In the genomic region with DNA sequence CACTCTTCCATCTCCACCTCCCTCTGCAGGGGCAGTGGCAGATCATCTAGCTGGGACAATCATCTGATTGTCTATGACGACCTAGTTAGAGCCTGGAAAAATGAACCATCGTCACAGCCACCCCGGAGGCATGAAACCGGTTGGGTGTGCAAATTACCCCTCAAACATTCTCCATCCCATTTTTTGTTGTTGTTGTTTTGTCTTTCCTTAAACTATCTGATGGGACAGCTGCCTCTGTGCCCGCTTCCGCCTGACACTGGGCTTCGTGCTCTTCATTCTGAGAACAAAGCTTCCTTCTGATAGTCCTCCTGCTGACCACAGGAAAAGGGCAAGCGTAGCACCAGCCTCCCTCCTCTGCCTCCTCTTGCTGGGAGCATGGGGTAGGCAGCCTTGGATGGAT, we compare ENCODE assay signal across 12 cellular contexts. TPM values are rescaled to one million over a fixed set of nuclear protein-coding genes. Genes with fewer than 3 reads are reported as not detected.
DNase-seq lines count a peak whose midpoint lies in the region; ATAC-seq and TF ChIP-seq lines count a peak whose summit lies in the region.
"Had no signal": no experiment of that assay in that cellular context is flagged by ENCODE, and none has a peak within 500 bp of the region (broad histone marks: within the 10 kb centered on the region; RNA-seq: fewer than 3 reads in every experiment).

No MANE protein-coding gene starts in this region.

- no peaks in the 10 kb centered on the region for H3K27me3 ChIP-seq in ascending aorta
- no peaks in the 10 kb centered on the region for H3K27me3 ChIP-seq in esophagus squamous epithelium
- H3K27me3 ChIP-seq in osteoblast (ENCODE audit: insufficient read depth, low read length): no peaks in the 10 kb centered on the region
- H3K27me3 ChIP-seq in transverse colon: no peaks in the 10 kb centered on the region

- H3K36me3 ChIP-seq in ascending aorta (no peaks in the 10 kb centered on the region), esophagus squamous epithelium (no peaks in the 10 kb centered on the region), osteoblast (ENCODE audit: insufficient read depth, low read length) (peaks cover 42% of the 10 kb centered on the region), transverse colon (no peaks in the 10 kb centered on the region)

- H3K4me3 ChIP-seq in ascending aorta: no peak overlapping the region
- no peak overlapping the region for H3K4me3 ChIP-seq in esophagus squamous epithelium
- no peak overlapping the region for H3K4me3 ChIP-seq in osteoblast (ENCODE audit: insufficient read depth, low read length)
- no peak overlapping the region for H3K4me3 ChIP-seq in transverse colon

- H3K4me1 ChIP-seq in ascending aorta (peaks cover 27 to 91% of the 10 kb centered on the region in 2 donors), esophagus squamous epithelium (peaks cover 92 to 100% (median 100%) of the 10 kb centered on the region in 3 donors), osteoblast (ENCODE audit: insufficient read depth, low read length) (peaks cover 95% of the 10 kb centered on the region), transverse colon (peaks cover 32 to 79% (median 59%) of the 10 kb centered on the region in 4 donors)

- H3K9me3 ChIP-seq in ascending aorta: no peaks in the 10 kb centered on the region
- no peaks in the 10 kb centered on the region for H3K9me3 ChIP-seq in esophagus squamous epithelium
- H3K9me3 ChIP-seq in osteoblast (ENCODE audit: low read depth, low read length): no peaks in the 10 kb centered on the region
- no peaks in the 10 kb centered on the region for H3K9me3 ChIP-seq in transverse colon

- H3K4me2 ChIP-seq in osteoblast (ENCODE audit: insufficient read depth, low read length): no peak overlapping the region

- TF ChIP-seq EP300 in transverse colon (IDR thresholded peaks at IDR 0.05; ENCODE audit: low read depth): no peak

- H4K20me1 ChIP-seq in osteoblast (ENCODE audit: insufficient read depth, low read length): peaks cover 50% of the 10 kb centered on the region

- WGBS in esophagus squamous epithelium, 2 donors: 70 to 74% methylated on average over 7 to 8 of the region's 8 CpGs
- 79 to 95% methylated on average over 4 to 8 of the region's 8 CpGs for WGBS in transverse colon (ENCODE audit: low coverage in 1 of 2), 2 donors

- DNase-seq in ascending aorta (ENCODE audit: low spot score in 2 of 2) (no peak), esophagus squamous epithelium (lab: John Stamatoyannopoulos, UW) (no peak), osteoblast (ENCODE audit: insufficient read length, low spot score, missing footprints) (no peak), transverse colon (no peak), NCI-H524 (lab: John Stamatoyannopoulos, UW) (no peak)
- DNase-seq: activated CD4-positive, alpha-beta T cell treated with anti-CD3 and anti-CD28 coated beads for 36 hours; activated T-cell treated with anti-CD3 and anti-CD28 coated beads, Interleukin-2, amount 50 U/mL, for 4 hours; CD4-positive, CD25-positive, alpha-beta regulatory T cell; H7 had no signal

- intact Hi-C loops in ascending aorta (cut with DNase I) (loop anchor here (5.0 kb wide), 1 partner anchor 46 kb away; no protein-coding TSS in a partner anchor), esophagus squamous epithelium (cut with DNase I) (no loop called here), transverse colon (cut with DNase I; ENCODE audit: low total_unique reads) (no loop called here)

- no peak for TF ChIP-seq CTCF in ascending aorta (IDR thresholded peaks at IDR 0.05)
- TF ChIP-seq CTCF in esophagus squamous epithelium (IDR thresholded peaks at IDR 0.05): no peak
- no peak for TF ChIP-seq CTCF in osteoblast (IDR thresholded peaks at IDR 0.05; ENCODE audit: extremely low read depth, low read depth, low read length)
- no peak for TF ChIP-seq CTCF in transverse colon (IDR thresholded peaks at IDR 0.05)

- no peak for ATAC-seq in HG03039 (IDR thresholded peaks at IDR 0.05; ENCODE audit: unreplicated experiment)
- ATAC-seq in GM19324 (IDR thresholded peaks at IDR 0.05; ENCODE audit: low FRiP score, unreplicated experiment): no peak
- ATAC-seq: activated CD4-positive, alpha-beta T cell treated with anti-CD3 and anti-CD28 coated beads for 36 hours; activated T-cell treated with anti-CD3 and anti-CD28 coated beads, Interleukin-2, amount 50 U/mL, for 4 hours; stimulated activated effector memory CD8-positive, alpha-beta T cell treated with anti-CD3 and anti-CD28 coated beads, Interleukin-12 subunit alpha, Interleukin-12 subunit beta, amount 100 ng/mL, for 72 hours had no signal

- H3K27ac ChIP-seq in ascending aorta (peak overlapping the region; percentile 86 to 91), esophagus squamous epithelium (peak overlapping the region; percentile 82 to 98 (median 92)), osteoblast (ENCODE audit: low read depth, low read length) (peak overlapping the region; percentile 77), transverse colon (peak overlapping the region in 3 of 4 donors; percentile 31 to 36 (median 34))

- H3K79me2 ChIP-seq in osteoblast (ENCODE audit: insufficient read depth, low read length): peaks cover 99% of the 10 kb centered on the region

- H2AFZ ChIP-seq in osteoblast (ENCODE audit: low read length): no peak overlapping the region

- in situ Hi-C loops in transverse colon (cut with MboI; ENCODE audit: low pct_ligation_motif_present in 1 of 4, low pct_unique_long_range_greater_than_20kb in 1 of 4, low sequenced_read_pairs in 3 of 4): no loop called here

- TF ChIP-seq POLR2A in esophagus squamous epithelium (IDR thresholded peaks at IDR 0.05) (no peak), transverse colon (IDR thresholded peaks at IDR 0.05) (no peak)

RNA-seq across cellular contexts. Expression of gene NDST1, which starts 7.0 kb away (rescaled TPM):
- total RNA-seq in ascending aorta (71.5 TPM), esophagus squamous epithelium (100 to 1,000 TPM in 3 of 4 donors, 10 to 100 TPM in 1; 76.5 to 205 (median 118) TPM), osteoblast (89.9 and 104 TPM in 2 replicates), transverse colon (100 to 1,000 TPM in 1 of 4 donors, 10 to 100 TPM in 3; 68.8 to 104 (median 96.4) TPM)

RNA-seq across cellular contexts. Expression of gene RPS14, which starts 51.4 kb away (rescaled TPM):
- total RNA-seq in ascending aorta: 1,928 TPM
- 1,000 to 10,000 TPM; 1,098 to 4,026 (median 2,484) TPM for total RNA-seq in esophagus squamous epithelium
- 1,720 and 2,211 TPM in 2 replicates for total RNA-seq in osteoblast
- total RNA-seq in transverse colon: 1,000 to 10,000 TPM; 1,179 to 2,387 (median 1,878) TPM

Comparison
In these comparisons a context has a peak if more than half of its experiments do, and no peak if none do; other contexts are left out.
1. H3K27ac ChIP-seq: peak in every context shown above with its lines; median percentile 92 in esophagus squamous epithelium; 88 in ascending aorta; 77 in osteoblast; 34 in transverse colon.